Comparison of ENCODE assay signal across 13 cellular contexts in genomic region chr17:81030726-81031570, GRCh38. TPM values are rescaled to one million over a fixed set of nuclear protein-coding genes. Genes with fewer than 3 reads are reported as not detected.
DNase-seq lines count a peak whose midpoint lies in the region; ATAC-seq, FAIRE-seq and TF ChIP-seq lines count a peak whose summit lies in the region.
"Had no signal": no experiment of that assay in that cellular context is flagged by ENCODE, and none has a peak within 500 bp of the region (broad histone marks: within the 10 kb centered on the region; RNA-seq: fewer than 3 reads in every experiment).

No MANE protein-coding gene starts in this region.

- H3K27me3 ChIP-seq in brain microvascular endothelial cell (replicated peaks) = peaks cover 21% of the 10 kb centered on the region
- H3K27me3 ChIP-seq: thyroid gland had no signal

- H3K9me3 Mint-ChIP-seq in CD14-positive monocyte (peaks cover 0 to 10% (median 7%) of the 10 kb centered on the region in 7 donors), nephron (no peaks in the 10 kb centered on the region)
- H3K9me3 Mint-ChIP-seq: activated T-helper 17 cell treated with anti-CD3 and anti-CD28 coated beads, Interleukin-2, amount 50 U/mL, for 72 hours had no signal

- H3K27me3 Mint-ChIP-seq in CD14-positive monocyte (ENCODE audit: low read depth in 3 of 3) = peaks cover 15 to 47% (median 37%) of the 10 kb centered on the region in 3 donors
- H3K27me3 Mint-ChIP-seq in nephron (ENCODE audit: low read depth) = peaks cover 9% of the 10 kb centered on the region

- H3K27ac ChIP-seq in brain microvascular endothelial cell = no peak overlapping the region

- H3K27ac Mint-ChIP-seq in CD14-positive monocyte = peak overlapping the region in 3 of 7 donors; percentile 44 to 83 (median 81)
- H3K27ac Mint-ChIP-seq in nephron = peak overlapping the region; percentile 64 to 88 (median 84)
- H3K27ac Mint-ChIP-seq: activated T-helper 17 cell treated with anti-CD3 and anti-CD28 coated beads, Interleukin-2, amount 50 U/mL, for 72 hours; B cell had no signal

- no peak overlapping the region for H3K4me3 ChIP-seq in brain microvascular endothelial cell (ENCODE audit: low read depth, low read length)
- H3K4me3 ChIP-seq: thyroid gland had no signal

- TF ChIP-seq CTCF in CD14-positive monocyte (IDR thresholded peaks at IDR 0.05) (no peak), nephron (IDR thresholded peaks at IDR 0.05; ENCODE audit: unreplicated experiment in 3 of 3) (no peak), brain microvascular endothelial cell (IDR thresholded peaks at IDR 0.05; ENCODE audit: low read depth, low read length, missing control alignments) (no peak)

- peak; percentile 21 for DNase-seq in CD14-positive monocyte (ENCODE audit: low spot score)
- DNase-seq in RCC 7860 (ENCODE audit: low spot score) = peak; percentile 71
- DNase-seq in Right ventricle myocardium inferior (ENCODE audit: missing footprints) = peak; percentile 71
- DNase-seq in brain microvascular endothelial cell = no peak
- DNase-seq in T-helper 1 cell = no peak
- DNase-seq in cerebellar cortex (ENCODE audit: low spot score) = no peak
- no peak for DNase-seq in activated naive CD4-positive, alpha-beta T cell treated with Interleukin-2 at 50 U/mL for 16 hours
- DNase-seq: central memory CD4-positive, alpha-beta T cell; mammary epithelial cell; thyroid gland had no signal

- in situ Hi-C loops in brain microvascular endothelial cell (cut with HindIII; ENCODE audit: low pct_ligation_motif_present, low sequenced_read_pairs) = no loop called here

- ATAC-seq in Right ventricle myocardium inferior = peak; percentile 32
- ATAC-seq: activated T-helper 17 cell treated with anti-CD3 and anti-CD28 coated beads, Interleukin-2, amount 50 U/mL, for 72 hours had no signal

- H3K36me3 Mint-ChIP-seq in CD14-positive monocyte = peaks cover 7 to 21% of the 10 kb centered on the region in 2 donors
- H3K36me3 Mint-ChIP-seq in nephron (ENCODE audit: low read depth) = peaks cover 17% of the 10 kb centered on the region

- intact Hi-C loops in CD14-positive monocyte (cut with micrococcal nuclease) = loop anchor here (5.0 to 10.0 kb wide), 2 partner anchors 61 to 194 kb away; partner anchors contain the start of gene CEP131 (in 1 of the 2)
- intact Hi-C loops in Right ventricle myocardium inferior (cut with DNase I) = loop anchor here (5.0 kb wide), 1 partner anchor 206 kb away; the partner anchor contains the start of genes NDUFAF8 and TEPSIN

- peak; percentile 47 for FAIRE-seq in RCC 7860 (lab: Jason Lieb, UNC)

- peak overlapping the region; percentile 97 to 99 for H3K4me3 Mint-ChIP-seq in CD14-positive monocyte
- peak overlapping the region; percentile 76 to 82 (median 80) for H3K4me3 Mint-ChIP-seq in nephron
- H3K4me3 Mint-ChIP-seq: activated T-helper 17 cell treated with anti-CD3 and anti-CD28 coated beads, Interleukin-2, amount 50 U/mL, for 72 hours; B cell had no signal

- peaks cover 46% of the 10 kb centered on the region for H3K4me1 Mint-ChIP-seq in CD14-positive monocyte
- peaks cover 46% of the 10 kb centered on the region for H3K4me1 Mint-ChIP-seq in nephron
- H3K4me1 Mint-ChIP-seq: activated T-helper 17 cell treated with anti-CD3 and anti-CD28 coated beads, Interleukin-2, amount 50 U/mL, for 72 hours had no signal

- H3K36me3 ChIP-seq in brain microvascular endothelial cell (replicated peaks) = no peaks in the 10 kb centered on the region
- H3K36me3 ChIP-seq: thyroid gland had no signal

RNA-seq across cellular contexts. Expression of gene BAIAP2, which starts 4.0 kb away (rescaled TPM):
- 10 to 100 TPM in 1 of 2 donors, 1 to 10 TPM in 1; 8.6 to 11.2 TPM for polyA plus RNA-seq in CD14-positive monocyte
- 32.1 TPM for total RNA-seq in Right ventricle myocardium inferior

RNA-seq across cellular contexts. Expression of gene CHMP6, which starts 39.3 kb away (rescaled TPM):
- polyA plus RNA-seq in CD14-positive monocyte = 10 to 100 TPM; 44.1 to 44.8 TPM
- 19.0 TPM for total RNA-seq in Right ventricle myocardium inferior

Comparison
In these comparisons a context has a peak if more than half of its experiments do, and no peak if none do; other contexts are left out.
1. DNase-seq: peak in CD14-positive monocyte (single experiment), RCC 7860 (single experiment) and Right ventricle myocardium inferior (single experiment); none in brain microvascular endothelial cell (single experiment), T-helper 1 cell (0 of 5), cerebellar cortex (single experiment) and activated naive CD4-positive, alpha-beta T cell treated with Interleukin-2 at 50 U/mL for 16 hours (single experiment).